In genomic region chr15:39918688-39919385, GRCh38 we compare ENCODE assay signal across 10 cellular contexts. TPM values are rescaled to one million over a fixed set of nuclear protein-coding genes. Genes with fewer than 3 reads are reported as not detected.
A peak's percentile ranks its signal among the peaks of the same experiment; 100 is the strongest.
DNase-seq lines count a peak whose midpoint lies in the region; ATAC-seq lines count a peak whose summit lies in the region.
"Had no signal": no experiment of that assay in that cellular context is flagged by ENCODE, and none has a peak within 500 bp of the region (broad histone marks: within the 10 kb centered on the region; RNA-seq: fewer than 3 reads in every experiment).

No MANE protein-coding gene starts in this region.

- no peak overlapping the region for H3K27ac ChIP-seq in subcutaneous abdominal adipose tissue (ENCODE audit: low read depth, low read length)
- H3K27ac ChIP-seq: neutrophil, VCaP had no signal

- no peak overlapping the region for H3K27ac Mint-ChIP-seq in activated CD8-positive, alpha-beta memory T cell treated with anti-CD3 and anti-CD28 coated beads, Interleukin-2, amount 10 ng/mL, durations not matched to agents 7 days and 5 days
- H3K27ac Mint-ChIP-seq in activated naive CD8-positive, alpha-beta T cell treated with anti-CD3 and anti-CD28 coated beads for 36 hours, result no peak overlapping the region

- no peaks in the 10 kb centered on the region for H3K9me3 ChIP-seq in subcutaneous abdominal adipose tissue (ENCODE audit: control insufficient read depth in 5 of 5, low read length in 5 of 5)
- H3K9me3 ChIP-seq: neutrophil had no signal

- no peaks in the 10 kb centered on the region for H3K9me3 Mint-ChIP-seq in activated CD8-positive, alpha-beta memory T cell treated with anti-CD3 and anti-CD28 coated beads, Interleukin-2, amount 10 ng/mL, durations not matched to agents 7 days and 5 days (ENCODE audit: low read depth)
- peaks cover 5% of the 10 kb centered on the region for H3K9me3 Mint-ChIP-seq in activated naive CD8-positive, alpha-beta T cell treated with anti-CD3 and anti-CD28 coated beads for 36 hours

- no peak for ATAC-seq in activated CD8-positive, alpha-beta memory T cell treated with anti-CD3 and anti-CD28 coated beads, Interleukin-2, amount 10 ng/mL, durations not matched to agents 7 days and 5 days
- no peak for ATAC-seq in GM19455 (IDR thresholded peaks at IDR 0.05; ENCODE audit: unreplicated experiment)

- peaks cover 3 to 12% (median 10%) of the 10 kb centered on the region in 5 donors for H3K27me3 ChIP-seq in subcutaneous abdominal adipose tissue (ENCODE audit: control insufficient read depth in 5 of 5, insufficient read depth in 4 of 5, low read length in 5 of 5)

- H3K4me1 ChIP-seq in subcutaneous abdominal adipose tissue (ENCODE audit: control insufficient read depth in 5 of 5, insufficient read depth in 5 of 5, low read length in 5 of 5), result peaks cover 0 to 21% (median 18%) of the 10 kb centered on the region in 5 donors

- peaks cover 66% of the 10 kb centered on the region for H3K27me3 Mint-ChIP-seq in activated CD8-positive, alpha-beta memory T cell treated with anti-CD3 and anti-CD28 coated beads, Interleukin-2, amount 10 ng/mL, durations not matched to agents 7 days and 5 days
- peaks cover 29% of the 10 kb centered on the region for H3K27me3 Mint-ChIP-seq in activated naive CD8-positive, alpha-beta T cell treated with anti-CD3 and anti-CD28 coated beads for 36 hours

- CTCF ChIA-PET in activated CD8-positive, alpha-beta memory T cell treated with anti-CD3 and anti-CD28 coated beads, Interleukin-2, amount 10 ng/mL, durations not matched to agents 7 days and 5 days (lab: Charles Lee), result no interaction called here

- H3K36me3 ChIP-seq in subcutaneous abdominal adipose tissue (ENCODE audit: control insufficient read depth in 5 of 5, insufficient read depth in 5 of 5, low read length in 5 of 5), result no peaks in the 10 kb centered on the region
- H3K36me3 ChIP-seq: neutrophil had no signal

- DNase-seq in activated CD8-positive, alpha-beta memory T cell treated with anti-CD3 and anti-CD28 coated beads, Interleukin-2, amount 10 ng/mL, durations not matched to agents 7 days and 5 days, result no peak
- no peak for DNase-seq in activated CD8-positive, alpha-beta memory T cell treated with anti-CD3 and anti-CD28 coated beads, Interleukin-2, amount 50 U/mL, for 4 hours
- no peak for DNase-seq in activated naive CD8-positive, alpha-beta T cell treated with anti-CD3 and anti-CD28 coated beads for 36 hours
- DNase-seq in DMS53 treated with DMSO at 0.1 percent for 48 hours (lab: John Stamatoyannopoulos, UW; ENCODE audit: unreplicated experiment) (no peak), NCI-H2107 (lab: John Stamatoyannopoulos, UW) (no peak)

- peak overlapping the region; percentile 26 for H3K4me3 Mint-ChIP-seq in activated CD8-positive, alpha-beta memory T cell treated with anti-CD3 and anti-CD28 coated beads, Interleukin-2, amount 10 ng/mL, durations not matched to agents 7 days and 5 days
- peak overlapping the region; percentile 16 for H3K4me3 Mint-ChIP-seq in activated naive CD8-positive, alpha-beta T cell treated with anti-CD3 and anti-CD28 coated beads for 36 hours

- no peak overlapping the region for H3K9ac ChIP-seq in subcutaneous abdominal adipose tissue (ENCODE audit: low read length in 5 of 5)

- peaks cover 14% of the 10 kb centered on the region for H3K4me1 Mint-ChIP-seq in activated CD8-positive, alpha-beta memory T cell treated with anti-CD3 and anti-CD28 coated beads, Interleukin-2, amount 10 ng/mL, durations not matched to agents 7 days and 5 days
- peaks cover 16% of the 10 kb centered on the region for H3K4me1 Mint-ChIP-seq in activated naive CD8-positive, alpha-beta T cell treated with anti-CD3 and anti-CD28 coated beads for 36 hours

- H3K4me3 ChIP-seq in iPS-11a (ENCODE audit: low read depth, low read length) (peak overlapping the region; percentile 85), subcutaneous abdominal adipose tissue (ENCODE audit: low read depth in 1 of 5, low read length in 5 of 5) (peak overlapping the region in 4 of 5 donors; percentile 77 to 81 (median 81))

- H3K36me3 Mint-ChIP-seq in activated CD8-positive, alpha-beta memory T cell treated with anti-CD3 and anti-CD28 coated beads, Interleukin-2, amount 10 ng/mL, durations not matched to agents 7 days and 5 days, result peaks cover 3% of the 10 kb centered on the region
- peaks cover 7% of the 10 kb centered on the region for H3K36me3 Mint-ChIP-seq in activated naive CD8-positive, alpha-beta T cell treated with anti-CD3 and anti-CD28 coated beads for 36 hours

RNA-seq across cellular contexts. Expression of gene GPR176, which starts 1.2 kb away (rescaled TPM):
- total RNA-seq in activated CD8-positive, alpha-beta memory T cell treated with anti-CD3 and anti-CD28 coated beads, Interleukin-2, amount 10 ng/mL, durations not matched to agents 7 days and 5 days, result not detected
- total RNA-seq in activated naive CD8-positive, alpha-beta T cell treated with anti-CD3 and anti-CD28 coated beads for 36 hours, result under 1 TPM in 1 of 2 experiments, not detected in 1; 0.12 TPM

RNA-seq across cellular contexts. Expression of gene EIF2AK4, which starts 15.1 kb away (rescaled TPM):
- total RNA-seq in activated CD8-positive, alpha-beta memory T cell treated with anti-CD3 and anti-CD28 coated beads, Interleukin-2, amount 10 ng/mL, durations not matched to agents 7 days and 5 days, result 10 to 100 TPM; 21.3 to 24.0 TPM
- total RNA-seq in activated naive CD8-positive, alpha-beta T cell treated with anti-CD3 and anti-CD28 coated beads for 36 hours, result 10 to 100 TPM; 26.3 to 31.9 TPM
